Comparison of ENCODE assay signal across 9 cellular contexts in genomic region chr18:76348267-76349066, GRCh38.
DNase-seq lines count a peak whose midpoint lies in the region; ATAC-seq and TF ChIP-seq lines count a peak whose summit lies in the region.
"Had no signal": no experiment of that assay in that cellular context is flagged by ENCODE, and none has a peak within 500 bp of the region (broad histone marks: within the 10 kb centered on the region; RNA-seq: fewer than 3 reads in every experiment).

No MANE protein-coding gene starts in this region.

- intact Hi-C loops in left lung (cut with DNase I) = no loop called here
- intact Hi-C loops in aorta (cut with DNase I) = loop anchor here in 1 of 2 donors (5.0 kb wide), 1 partner anchor 1696 kb away; no protein-coding TSS in a partner anchor
- intact Hi-C loops in posterior vena cava (cut with DNase I) = loop anchor here (5.0 to 10.0 kb wide), 2 partner anchors 86 to 1694 kb away; no protein-coding TSS in a partner anchor
- intact Hi-C loops in right cardiac atrium (cut with DNase I) = no loop called here

- DNase-seq in stimulated activated naive CD8-positive, alpha-beta T cell treated with anti-CD3 and anti-CD28 coated beads, Interleukin-15, amount 100 ng/mL, for 72 hours = no peak
- DNase-seq in stimulated activated naive CD8-positive, alpha-beta T cell treated with anti-CD3 and anti-CD28 coated beads, Interleukin-15, Interleukin-2, amounts not matched to agents 100 U/mL and 50 U/mL, for 24 hours = no peak
- DNase-seq in left lung (no peak), aorta (no peak), NCI-H526 treated with DMSO at 0.1 percent for 48 hours (lab: John Stamatoyannopoulos, UW) (no peak), posterior vena cava (ENCODE audit: low spot score) (no peak), right cardiac atrium (no peak)

- peaks cover 18% of the 10 kb centered on the region for H3K27me3 Mint-ChIP-seq in stimulated activated naive CD8-positive, alpha-beta T cell treated with anti-CD3 and anti-CD28 coated beads, Interleukin-15, amount 100 ng/mL, for 72 hours
- no peaks in the 10 kb centered on the region for H3K27me3 Mint-ChIP-seq in activated T-helper 17 cell treated with anti-CD3 and anti-CD28 coated beads, Interleukin-2, amount 50 U/mL, for 72 hours

- peak overlapping the region in 1 of 2 donors; percentile 23 for H3K27ac Mint-ChIP-seq in stimulated activated naive CD8-positive, alpha-beta T cell treated with anti-CD3 and anti-CD28 coated beads, Interleukin-15, amount 100 ng/mL, for 72 hours
- peak overlapping the region; percentile 15 for H3K27ac Mint-ChIP-seq in activated T-helper 17 cell treated with anti-CD3 and anti-CD28 coated beads, Interleukin-2, amount 50 U/mL, for 72 hours

- H3K4me3 Mint-ChIP-seq in stimulated activated naive CD8-positive, alpha-beta T cell treated with anti-CD3 and anti-CD28 coated beads, Interleukin-15, amount 100 ng/mL, for 72 hours = peak overlapping the region; percentile 42 to 76
- H3K4me3 Mint-ChIP-seq in activated T-helper 17 cell treated with anti-CD3 and anti-CD28 coated beads, Interleukin-2, amount 50 U/mL, for 72 hours = peak overlapping the region; percentile 60

- H3K4me3 ChIP-seq in left lung (no peak overlapping the region), aorta (ENCODE audit: low read length in 2 of 2) (no peak overlapping the region), right cardiac atrium (ENCODE audit: low read length) (no peak overlapping the region)
- H3K4me3 ChIP-seq: vagina had no signal

- H3K4me1 ChIP-seq in left lung = peaks cover 0 to 10% of the 10 kb centered on the region in 2 donors
- H3K4me1 ChIP-seq in aorta (ENCODE audit: control insufficient read depth in 1 of 2, insufficient read depth in 2 of 2, low read length in 2 of 2) = no peaks in the 10 kb centered on the region
- no peaks in the 10 kb centered on the region for H3K4me1 ChIP-seq in right cardiac atrium (ENCODE audit: control insufficient read depth, insufficient read depth, low read length)

- H3K36me3 ChIP-seq in left lung (no peaks in the 10 kb centered on the region), aorta (ENCODE audit: control insufficient read depth in 1 of 2, insufficient read depth in 2 of 2, low read length in 1 of 2) (no peaks in the 10 kb centered on the region)
- H3K36me3 ChIP-seq: vagina had no signal

- no peak for TF ChIP-seq CTCF in left lung (IDR thresholded peaks at IDR 0.05)

- H3K9me3 Mint-ChIP-seq in stimulated activated naive CD8-positive, alpha-beta T cell treated with anti-CD3 and anti-CD28 coated beads, Interleukin-15, amount 100 ng/mL, for 72 hours = peaks cover 6 to 10% of the 10 kb centered on the region in 2 donors
- no peaks in the 10 kb centered on the region for H3K9me3 Mint-ChIP-seq in activated T-helper 17 cell treated with anti-CD3 and anti-CD28 coated beads, Interleukin-2, amount 50 U/mL, for 72 hours

- H3K27ac ChIP-seq in left lung (no peak overlapping the region), aorta (ENCODE audit: low read depth in 1 of 2, low read length in 2 of 2) (no peak overlapping the region), right cardiac atrium (ENCODE audit: low read length) (no peak overlapping the region)
- H3K27ac ChIP-seq: vagina had no signal

- no peaks in the 10 kb centered on the region for H3K36me3 Mint-ChIP-seq in activated T-helper 17 cell treated with anti-CD3 and anti-CD28 coated beads, Interleukin-2, amount 50 U/mL, for 72 hours (ENCODE audit: low read depth)

- WGBS in aorta, 2 donors = 33 to 43% methylated on average over 27 of the region's 27 CpGs
- 82% methylated on average over 27 of the region's 27 CpGs for WGBS in right cardiac atrium

- H3K27me3 ChIP-seq in left lung (peaks cover 0 to 9% of the 10 kb centered on the region in 2 donors), aorta (ENCODE audit: control insufficient read depth in 1 of 2, insufficient read depth in 2 of 2, low read length in 1 of 2) (no peaks in the 10 kb centered on the region), right cardiac atrium (ENCODE audit: control insufficient read depth, insufficient read depth) (no peaks in the 10 kb centered on the region)
- H3K27me3 ChIP-seq: vagina had no signal

- H3K4me1 Mint-ChIP-seq in stimulated activated naive CD8-positive, alpha-beta T cell treated with anti-CD3 and anti-CD28 coated beads, Interleukin-15, amount 100 ng/mL, for 72 hours = peaks cover 16% of the 10 kb centered on the region
- H3K4me1 Mint-ChIP-seq in activated T-helper 17 cell treated with anti-CD3 and anti-CD28 coated beads, Interleukin-2, amount 50 U/mL, for 72 hours = peaks cover 8% of the 10 kb centered on the region

- H3K9me3 ChIP-seq in left lung (no peaks in the 10 kb centered on the region), aorta (ENCODE audit: control insufficient read depth, low read length) (no peaks in the 10 kb centered on the region), right cardiac atrium (ENCODE audit: control insufficient read depth, low read length) (no peaks in the 10 kb centered on the region)
- H3K9me3 ChIP-seq: vagina had no signal

- ATAC-seq in stimulated activated naive CD8-positive, alpha-beta T cell treated with anti-CD3 and anti-CD28 coated beads, Interleukin-15, amount 100 ng/mL, for 72 hours = no peak
- no peak for ATAC-seq in stimulated activated naive CD8-positive, alpha-beta T cell treated with anti-CD3 and anti-CD28 coated beads, Interleukin-15, Interleukin-2, amounts not matched to agents 100 U/mL and 50 U/mL, for 24 hours
- no peak for ATAC-seq in activated T-helper 17 cell treated with anti-CD3 and anti-CD28 coated beads, Interleukin-2, amount 50 U/mL, for 72 hours (replicated peaks)
- ATAC-seq in left lung (peak; percentile 66), aorta (ENCODE audit: low FRiP score) (peak; percentile 13), right cardiac atrium (no peak)

Comparison
In these comparisons a context has a peak if more than half of its experiments do, and no peak if none do; other contexts are left out.
1. ATAC-seq: peak in left lung (single experiment) and aorta (single experiment); none in stimulated activated naive CD8-positive, alpha-beta T cell treated with anti-CD3 and anti-CD28 coated beads, Interleukin-15, amount 100 ng/mL, for 72 hours (single experiment), stimulated activated naive CD8-positive, alpha-beta T cell treated with anti-CD3 and anti-CD28 coated beads, Interleukin-15, Interleukin-2, amounts not matched to agents 100 U/mL and 50 U/mL, for 24 hours (single experiment), activated T-helper 17 cell treated with anti-CD3 and anti-CD28 coated beads, Interleukin-2, amount 50 U/mL, for 72 hours (single experiment) and right cardiac atrium (0 of 2).
2. intact Hi-C loops: an anchor here in posterior vena cava (5.0 to 10.0 kb wide); none called in left lung and right cardiac atrium.